In genomic region chr9:137217276-137218211, GRCh38 we compare ENCODE assay signal across 1 cellular context.
TF ChIP-seq lines count a peak whose summit lies in the region.

No MANE protein-coding gene starts in this region.

TF ChIP-seq in K562, 482 proteins besides CTCF, POLR2A, EP300 and RAD21 (continues in another document):
- no peak for TF ChIP-seq ZNF354B (CRISPR knock-in tag; IDR thresholded peaks at IDR 0.05)
- peak; percentile 69 for TF ChIP-seq SP1 (CRISPR knock-in tag; IDR thresholded peaks at IDR 0.05)
- no peak for TF ChIP-seq ZNF584 (CRISPR knock-in tag; IDR thresholded peaks at IDR 0.05; ENCODE audit: low read depth)
- no peak for TF ChIP-seq KAT2B (IDR thresholded peaks at IDR 0.05; ENCODE audit: low read depth, low read length)
- TF ChIP-seq TSC22D4 (tag; IDR thresholded peaks at IDR 0.05) = no peak
- no peak for TF ChIP-seq GABPB2 (CRISPR knock-in tag; conservative IDR thresholded peaks at IDR 0.05)
- TF ChIP-seq HNRNPK (IDR thresholded peaks at IDR 0.05; ENCODE audit: low read depth, low read length, poor library complexity, severe bottlenecking) = no peak
- TF ChIP-seq SAP30 (IDR thresholded peaks at IDR 0.05; ENCODE audit: borderline replicate concordance, insufficient read depth, low read depth, low read length, poor library complexity, severe bottlenecking) = peak; percentile 32
- peak; percentile 35; the same call in 1 of the 2 replicates for TF ChIP-seq ARID4B (CRISPR knock-in tag; IDR thresholded peaks at IDR 0.05)
- TF ChIP-seq POLR2H (tag; IDR thresholded peaks at IDR 0.05; ENCODE audit: low read depth) = no peak
- no peak for TF ChIP-seq BACH1 (tag; IDR thresholded peaks at IDR 0.05)
- no peak for TF ChIP-seq SLC30A9 (CRISPR knock-in tag; IDR thresholded peaks at IDR 0.05)
- TF ChIP-seq NFE2L1 (tag; IDR thresholded peaks at IDR 0.05; ENCODE audit: borderline replicate concordance, low read depth) = no peak
- TF ChIP-seq, protein P1, sequence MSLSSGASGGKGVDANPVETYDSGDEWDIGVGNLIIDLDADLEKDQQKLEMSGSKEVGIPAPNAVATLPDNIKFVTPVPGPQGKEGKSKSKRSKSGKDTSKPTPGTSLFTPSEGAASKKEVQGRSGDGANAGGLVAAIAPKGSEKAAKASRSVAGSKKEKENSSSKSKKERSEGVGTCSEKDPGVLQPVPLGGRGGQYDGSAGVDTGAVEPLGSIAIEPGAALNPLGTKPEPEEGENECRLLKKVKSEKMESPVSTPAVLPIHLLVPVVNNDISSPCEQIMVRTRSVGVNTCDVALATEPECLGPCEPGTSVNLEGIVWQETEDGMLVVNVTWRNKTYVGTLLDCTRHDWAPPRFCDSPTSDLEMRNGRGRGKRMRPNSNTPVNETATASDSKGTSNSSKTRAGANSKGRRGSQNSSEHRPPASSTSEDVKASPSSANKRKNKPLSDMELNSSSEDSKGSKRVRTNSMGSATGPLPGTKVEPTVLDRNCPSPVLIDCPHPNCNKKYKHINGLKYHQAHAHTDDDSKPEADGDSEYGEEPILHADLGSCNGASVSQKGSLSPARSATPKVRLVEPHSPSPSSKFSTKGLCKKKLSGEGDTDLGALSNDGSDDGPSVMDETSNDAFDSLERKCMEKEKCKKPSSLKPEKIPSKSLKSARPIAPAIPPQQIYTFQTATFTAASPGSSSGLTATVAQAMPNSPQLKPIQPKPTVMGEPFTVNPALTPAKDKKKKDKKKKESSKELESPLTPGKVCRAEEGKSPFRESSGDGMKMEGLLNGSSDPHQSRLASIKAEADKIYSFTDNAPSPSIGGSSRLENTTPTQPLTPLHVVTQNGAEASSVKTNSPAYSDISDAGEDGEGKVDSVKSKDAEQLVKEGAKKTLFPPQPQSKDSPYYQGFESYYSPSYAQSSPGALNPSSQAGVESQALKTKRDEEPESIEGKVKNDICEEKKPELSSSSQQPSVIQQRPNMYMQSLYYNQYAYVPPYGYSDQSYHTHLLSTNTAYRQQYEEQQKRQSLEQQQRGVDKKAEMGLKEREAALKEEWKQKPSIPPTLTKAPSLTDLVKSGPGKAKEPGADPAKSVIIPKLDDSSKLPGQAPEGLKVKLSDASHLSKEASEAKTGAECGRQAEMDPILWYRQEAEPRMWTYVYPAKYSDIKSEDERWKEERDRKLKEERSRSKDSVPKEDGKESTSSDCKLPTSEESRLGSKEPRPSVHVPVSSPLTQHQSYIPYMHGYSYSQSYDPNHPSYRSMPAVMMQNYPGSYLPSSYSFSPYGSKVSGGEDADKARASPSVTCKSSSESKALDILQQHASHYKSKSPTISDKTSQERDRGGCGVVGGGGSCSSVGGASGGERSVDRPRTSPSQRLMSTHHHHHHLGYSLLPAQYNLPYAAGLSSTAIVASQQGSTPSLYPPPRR (CRISPR knock-in tag; IDR thresholded peaks at IDR 0.05; ENCODE audit: borderline replicate concordance) = no peak
- TF ChIP-seq ZNF217 (CRISPR knock-in tag; IDR thresholded peaks at IDR 0.05) = no peak
- TF ChIP-seq SIN3B (IDR thresholded peaks at IDR 0.05; ENCODE audit: low read depth) = peak; percentile 36; the same call in 1 of the 2 replicates
- TF ChIP-seq, protein P2, sequence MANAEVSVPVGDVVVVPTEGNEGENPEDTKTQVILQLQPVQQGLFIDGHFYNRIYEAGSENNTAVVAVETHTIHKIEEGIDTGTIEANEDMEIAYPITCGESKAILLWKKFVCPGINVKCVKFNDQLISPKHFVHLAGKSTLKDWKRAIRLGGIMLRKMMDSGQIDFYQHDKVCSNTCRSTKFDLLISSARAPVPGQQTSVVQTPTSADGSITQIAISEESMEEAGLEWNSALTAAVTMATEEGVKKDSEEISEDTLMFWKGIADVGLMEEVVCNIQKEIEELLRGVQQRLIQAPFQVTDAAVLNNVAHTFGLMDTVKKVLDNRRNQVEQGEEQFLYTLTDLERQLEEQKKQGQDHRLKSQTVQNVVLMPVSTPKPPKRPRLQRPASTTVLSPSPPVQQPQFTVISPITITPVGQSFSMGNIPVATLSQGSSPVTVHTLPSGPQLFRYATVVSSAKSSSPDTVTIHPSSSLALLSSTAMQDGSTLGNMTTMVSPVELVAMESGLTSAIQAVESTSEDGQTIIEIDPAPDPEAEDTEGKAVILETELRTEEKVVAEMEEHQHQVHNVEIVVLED (CRISPR knock-in tag; IDR thresholded peaks at IDR 0.05) = no peak
- TF ChIP-seq ZNF347 (CRISPR knock-in tag; IDR thresholded peaks at IDR 0.05; ENCODE audit: low read depth) = no peak
- TF ChIP-seq HDAC3 (IDR thresholded peaks at IDR 0.05; ENCODE audit: borderline replicate concordance, partially characterized antibody) = no peak
- no peak for TF ChIP-seq ZC3H4 (CRISPR knock-in tag; IDR thresholded peaks at IDR 0.05; ENCODE audit: borderline replicate concordance)
- TF ChIP-seq, protein P3, sequence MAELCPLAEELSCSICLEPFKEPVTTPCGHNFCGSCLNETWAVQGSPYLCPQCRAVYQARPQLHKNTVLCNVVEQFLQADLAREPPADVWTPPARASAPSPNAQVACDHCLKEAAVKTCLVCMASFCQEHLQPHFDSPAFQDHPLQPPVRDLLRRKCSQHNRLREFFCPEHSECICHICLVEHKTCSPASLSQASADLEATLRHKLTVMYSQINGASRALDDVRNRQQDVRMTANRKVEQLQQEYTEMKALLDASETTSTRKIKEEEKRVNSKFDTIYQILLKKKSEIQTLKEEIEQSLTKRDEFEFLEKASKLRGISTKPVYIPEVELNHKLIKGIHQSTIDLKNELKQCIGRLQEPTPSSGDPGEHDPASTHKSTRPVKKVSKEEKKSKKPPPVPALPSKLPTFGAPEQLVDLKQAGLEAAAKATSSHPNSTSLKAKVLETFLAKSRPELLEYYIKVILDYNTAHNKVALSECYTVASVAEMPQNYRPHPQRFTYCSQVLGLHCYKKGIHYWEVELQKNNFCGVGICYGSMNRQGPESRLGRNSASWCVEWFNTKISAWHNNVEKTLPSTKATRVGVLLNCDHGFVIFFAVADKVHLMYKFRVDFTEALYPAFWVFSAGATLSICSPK (IDR thresholded peaks at IDR 0.05; ENCODE audit: borderline replicate concordance) = no peak
- no peak for TF ChIP-seq SRSF9 (IDR thresholded peaks at IDR 0.05; ENCODE audit: borderline replicate concordance, low read depth, low read length)
- TF ChIP-seq CEBPZ (IDR thresholded peaks at IDR 0.05; ENCODE audit: borderline replicate concordance, low read depth, low read length) = no peak
- TF ChIP-seq ZNF431 (CRISPR knock-in tag; IDR thresholded peaks at IDR 0.05) = no peak
- TF ChIP-seq, protein P4, sequence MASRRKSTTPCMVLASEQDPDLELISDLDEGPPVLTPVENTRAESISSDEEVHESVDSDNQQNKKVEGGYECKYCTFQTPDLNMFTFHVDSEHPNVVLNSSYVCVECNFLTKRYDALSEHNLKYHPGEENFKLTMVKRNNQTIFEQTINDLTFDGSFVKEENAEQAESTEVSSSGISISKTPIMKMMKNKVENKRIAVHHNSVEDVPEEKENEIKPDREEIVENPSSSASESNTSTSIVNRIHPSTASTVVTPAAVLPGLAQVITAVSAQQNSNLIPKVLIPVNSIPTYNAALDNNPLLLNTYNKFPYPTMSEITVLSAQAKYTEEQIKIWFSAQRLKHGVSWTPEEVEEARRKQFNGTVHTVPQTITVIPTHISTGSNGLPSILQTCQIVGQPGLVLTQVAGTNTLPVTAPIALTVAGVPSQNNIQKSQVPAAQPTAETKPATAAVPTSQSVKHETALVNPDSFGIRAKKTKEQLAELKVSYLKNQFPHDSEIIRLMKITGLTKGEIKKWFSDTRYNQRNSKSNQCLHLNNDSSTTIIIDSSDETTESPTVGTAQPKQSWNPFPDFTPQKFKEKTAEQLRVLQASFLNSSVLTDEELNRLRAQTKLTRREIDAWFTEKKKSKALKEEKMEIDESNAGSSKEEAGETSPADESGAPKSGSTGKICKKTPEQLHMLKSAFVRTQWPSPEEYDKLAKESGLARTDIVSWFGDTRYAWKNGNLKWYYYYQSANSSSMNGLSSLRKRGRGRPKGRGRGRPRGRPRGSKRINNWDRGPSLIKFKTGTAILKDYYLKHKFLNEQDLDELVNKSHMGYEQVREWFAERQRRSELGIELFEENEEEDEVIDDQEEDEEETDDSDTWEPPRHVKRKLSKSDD (conservative IDR thresholded peaks at IDR 0.05; ENCODE audit: low read length) = no peak
- TF ChIP-seq RBM39 (optimal IDR thresholded peaks at IDR 0.05; ENCODE audit: low read depth, low read length) = no peak
- no peak for TF ChIP-seq ZNF699 (CRISPR knock-in tag; IDR thresholded peaks at IDR 0.05; ENCODE audit: insufficient replicate concordance)
- TF ChIP-seq ZNF143 (CRISPR knock-in tag; IDR thresholded peaks at IDR 0.05) = no peak
- no peak for TF ChIP-seq TGIF2 (CRISPR knock-in tag; IDR thresholded peaks at IDR 0.05)
- TF ChIP-seq, protein P5, sequence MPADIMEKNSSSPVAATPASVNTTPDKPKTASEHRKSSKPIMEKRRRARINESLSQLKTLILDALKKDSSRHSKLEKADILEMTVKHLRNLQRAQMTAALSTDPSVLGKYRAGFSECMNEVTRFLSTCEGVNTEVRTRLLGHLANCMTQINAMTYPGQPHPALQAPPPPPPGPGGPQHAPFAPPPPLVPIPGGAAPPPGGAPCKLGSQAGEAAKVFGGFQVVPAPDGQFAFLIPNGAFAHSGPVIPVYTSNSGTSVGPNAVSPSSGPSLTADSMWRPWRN (IDR thresholded peaks at IDR 0.05; ENCODE audit: low read depth) = no peak
- no peak for TF ChIP-seq SNRNP70 (optimal IDR thresholded peaks at IDR 0.05; ENCODE audit: low read depth, low read length)
- TF ChIP-seq, protein P6, sequence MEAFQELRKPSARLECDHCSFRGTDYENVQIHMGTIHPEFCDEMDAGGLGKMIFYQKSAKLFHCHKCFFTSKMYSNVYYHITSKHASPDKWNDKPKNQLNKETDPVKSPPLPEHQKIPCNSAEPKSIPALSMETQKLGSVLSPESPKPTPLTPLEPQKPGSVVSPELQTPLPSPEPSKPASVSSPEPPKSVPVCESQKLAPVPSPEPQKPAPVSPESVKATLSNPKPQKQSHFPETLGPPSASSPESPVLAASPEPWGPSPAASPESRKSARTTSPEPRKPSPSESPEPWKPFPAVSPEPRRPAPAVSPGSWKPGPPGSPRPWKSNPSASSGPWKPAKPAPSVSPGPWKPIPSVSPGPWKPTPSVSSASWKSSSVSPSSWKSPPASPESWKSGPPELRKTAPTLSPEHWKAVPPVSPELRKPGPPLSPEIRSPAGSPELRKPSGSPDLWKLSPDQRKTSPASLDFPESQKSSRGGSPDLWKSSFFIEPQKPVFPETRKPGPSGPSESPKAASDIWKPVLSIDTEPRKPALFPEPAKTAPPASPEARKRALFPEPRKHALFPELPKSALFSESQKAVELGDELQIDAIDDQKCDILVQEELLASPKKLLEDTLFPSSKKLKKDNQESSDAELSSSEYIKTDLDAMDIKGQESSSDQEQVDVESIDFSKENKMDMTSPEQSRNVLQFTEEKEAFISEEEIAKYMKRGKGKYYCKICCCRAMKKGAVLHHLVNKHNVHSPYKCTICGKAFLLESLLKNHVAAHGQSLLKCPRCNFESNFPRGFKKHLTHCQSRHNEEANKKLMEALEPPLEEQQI (IDR thresholded peaks at IDR 0.05) = no peak
- TF ChIP-seq ZNF23 (CRISPR knock-in tag; IDR thresholded peaks at IDR 0.05) = no peak
- TF ChIP-seq ETV1 (tag; conservative IDR thresholded peaks at IDR 0.05; ENCODE audit: low read depth) = peak; percentile 54
- peak; percentile 66 for TF ChIP-seq POLR2B (IDR thresholded peaks at IDR 0.05; ENCODE audit: low read depth, partially characterized antibody)
- TF ChIP-seq FOXM1 (IDR thresholded peaks at IDR 0.05; ENCODE audit: low read depth) = no peak
- 0 out of 2 replicates have a peak, but pooled peaks have one; percentile 66 for TF ChIP-seq FOXM1 (CRISPR knock-in tag; IDR thresholded peaks at IDR 0.05; ENCODE audit: low read depth)
